In genomic region chr3:111837112-111837511, GRCh38 we compare ENCODE assay signal across 19 cellular contexts. TPM values are rescaled to one million over a fixed set of nuclear protein-coding genes. Genes with fewer than 3 reads are reported as not detected.
DNase-seq lines count a peak whose midpoint lies in the region; ATAC-seq and TF ChIP-seq lines count a peak whose summit lies in the region.
"Had no signal": no experiment of that assay in that cellular context is flagged by ENCODE, and none has a peak within 500 bp of the region (broad histone marks: within the 10 kb centered on the region; RNA-seq: fewer than 3 reads in every experiment).

No MANE protein-coding gene starts in this region.

- peak overlapping the region; percentile 29 for H2AFZ ChIP-seq in ACC112 (ENCODE audit: low read length, unreplicated experiment)
- H2AFZ ChIP-seq: GM23248 had no signal

- no peaks in the 10 kb centered on the region for H3K27me3 ChIP-seq in ACC112 (ENCODE audit: insufficient read depth, low read length)
- H3K27me3 ChIP-seq in subcutaneous abdominal adipose tissue (ENCODE audit: control insufficient read depth in 5 of 5, insufficient read depth in 4 of 5, low read length in 5 of 5) = no peaks in the 10 kb centered on the region

- no peaks in the 10 kb centered on the region for H3K79me2 ChIP-seq in ACC112 (ENCODE audit: control insufficient read depth, insufficient read depth, low read length, unreplicated experiment)

- no peak overlapping the region for H3K9ac ChIP-seq in subcutaneous abdominal adipose tissue (ENCODE audit: low read length in 5 of 5)
- H3K9ac ChIP-seq: GM23248 had no signal

- peaks cover 4% of the 10 kb centered on the region for H3K4me1 ChIP-seq in ACC112 (ENCODE audit: control insufficient read depth, insufficient read depth, low read length, unreplicated experiment)
- peaks cover 0 to 3% (median 0%) of the 10 kb centered on the region in 5 donors for H3K4me1 ChIP-seq in subcutaneous abdominal adipose tissue (ENCODE audit: control insufficient read depth in 5 of 5, insufficient read depth in 5 of 5, low read length in 5 of 5)

- H3K36me3 ChIP-seq in ACC112 (ENCODE audit: insufficient read depth, low read length) (no peaks in the 10 kb centered on the region), subcutaneous abdominal adipose tissue (ENCODE audit: control insufficient read depth in 5 of 5, insufficient read depth in 5 of 5, low read length in 5 of 5) (no peaks in the 10 kb centered on the region)

- ATAC-seq in omental fat pad (ENCODE audit: low FRiP score) = peak; percentile 41
- ATAC-seq in GM18519 (IDR thresholded peaks at IDR 0.05; ENCODE audit: low FRiP score, unreplicated experiment) = no peak
- ATAC-seq: A549, HCT116 had no signal

- DNase-seq in fibroblast of pulmonary artery (ENCODE audit: low read depth) (peak; percentile 46), omental fat pad (ENCODE audit: low spot score) (no peak), GF-D8 (lab: John Stamatoyannopoulos, UW) (no peak), cerebellum (ENCODE audit: low spot score) (no peak)
- DNase-seq: 8988T; C1 segment of cervical spinal cord; Calu3; CD4-positive, alpha-beta memory T cell; COR-L47; DMS53; DMS79 treated with DMSO at 0.1 percent for 48 hours; GM23248; H7 had no signal

- H3K4me3 ChIP-seq in ACC112 (ENCODE audit: low read depth, low read length) (no peak overlapping the region), fibroblast of pulmonary artery (replicated peaks; ENCODE audit: low read depth, low read length) (no peak overlapping the region), subcutaneous abdominal adipose tissue (ENCODE audit: low read depth in 1 of 5, low read length in 5 of 5) (no peak overlapping the region)
- H3K4me3 ChIP-seq: A549, GM23248 had no signal

- TF ChIP-seq CTCF in fibroblast of pulmonary artery (IDR thresholded peaks at IDR 0.05; ENCODE audit: low read length, missing control alignments) = no peak
- no peak for TF ChIP-seq CTCF in omental fat pad (IDR thresholded peaks at IDR 0.05)

- no peaks in the 10 kb centered on the region for H3K9me3 ChIP-seq in subcutaneous abdominal adipose tissue (ENCODE audit: control insufficient read depth in 5 of 5, low read length in 5 of 5)
- H3K9me3 ChIP-seq: A549 had no signal

- no peak overlapping the region for H3K27ac ChIP-seq in ACC112 (ENCODE audit: low read depth, low read length)
- H3K27ac ChIP-seq in subcutaneous abdominal adipose tissue (ENCODE audit: low read depth, low read length) = peak overlapping the region; percentile 4
- H3K27ac ChIP-seq: GM23248 had no signal

RNA-seq across cellular contexts. Expression of gene PHLDB2, which starts 22.0 kb away (rescaled TPM):
- total RNA-seq in omental fat pad (100 to 1,000 TPM in 3 of 4 donors, 10 to 100 TPM in 1; 89.5 to 421 (median 186) TPM), cerebellum (9.1 TPM)
- total RNA-seq: G401 had no signal
